ENCODE assay signal across 8 cellular contexts in the genomic region with DNA sequence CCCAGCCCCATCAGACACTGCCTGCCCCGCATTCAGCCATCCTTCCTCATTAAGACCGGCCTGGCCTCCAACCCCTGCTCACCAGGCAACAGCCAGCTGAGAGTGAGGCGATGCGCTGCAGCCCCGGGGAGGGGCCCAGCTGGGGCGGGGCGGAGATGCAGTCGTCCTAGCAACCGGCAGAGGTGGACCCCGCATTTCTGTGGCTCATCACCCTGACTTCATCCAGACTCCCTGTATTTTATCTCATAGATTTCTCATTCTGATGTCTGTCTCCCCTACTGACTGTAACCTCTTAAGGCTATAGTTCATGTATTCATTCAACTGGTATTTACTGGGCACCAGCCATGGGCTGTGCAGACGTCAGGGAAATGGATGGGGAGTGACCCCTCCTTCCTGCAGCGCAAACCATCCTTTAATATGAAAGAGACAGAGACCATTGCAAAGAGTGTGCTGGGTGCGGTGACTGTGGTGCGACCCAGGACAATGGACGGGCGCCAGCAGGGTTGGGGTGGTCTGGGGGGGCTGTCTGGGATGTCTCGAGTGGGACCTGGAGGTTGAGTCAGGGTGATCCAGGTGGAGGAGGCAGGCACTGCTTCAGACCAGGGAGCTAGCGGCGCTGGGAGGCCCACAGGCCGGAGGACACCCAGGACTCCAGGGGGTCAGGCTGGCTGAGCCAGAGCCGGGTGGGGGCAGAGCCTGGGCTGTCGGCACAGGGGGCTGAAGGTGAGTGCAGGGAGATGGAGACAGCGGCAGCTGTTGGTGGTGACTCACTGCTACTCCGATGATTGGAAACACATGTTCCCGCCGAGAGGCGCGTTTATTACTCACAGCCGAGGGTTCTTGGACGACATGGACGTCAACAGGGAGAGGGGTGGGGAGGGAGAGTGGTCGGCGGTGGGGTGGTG. TPM values are rescaled to one million over a fixed set of nuclear protein-coding genes. Genes with fewer than 3 reads are reported as not detected.
DNase-seq lines count a peak whose midpoint lies in the region; ATAC-seq and TF ChIP-seq lines count a peak whose summit lies in the region.

No MANE protein-coding gene starts in this region.

- 63 to 72% methylated on average over 33 of the region's 33 CpGs for WGBS in esophagus, 2 donors

- H3K36me3 ChIP-seq in esophagus (ENCODE audit: control insufficient read depth in 2 of 2, insufficient read depth in 2 of 2, low read length in 1 of 2), result no peaks in the 10 kb centered on the region

- peak overlapping the region; percentile 47 for H3K4me3 Mint-ChIP-seq in osteocyte (ENCODE audit: unreplicated experiment)

- H3K27me3 Mint-ChIP-seq in osteocyte (ENCODE audit: unreplicated experiment), result no peaks in the 10 kb centered on the region

- peak overlapping the region; percentile 82 to 94 for H3K27ac ChIP-seq in esophagus (ENCODE audit: low read depth in 2 of 2, low read length in 1 of 2)

- peaks cover 2 to 21% of the 10 kb centered on the region in 2 donors for H3K4me1 ChIP-seq in esophagus (ENCODE audit: control insufficient read depth in 2 of 2, insufficient read depth in 2 of 2, low read length in 1 of 2)

- DNase-seq in AG20443 (ENCODE audit: low spot score) (peak; percentile 91), NCI-H524 (lab: John Stamatoyannopoulos, UW) (peak; percentile 92 to 97), osteocyte (ENCODE audit: extremely low spot score, unreplicated experiment) (peak; percentile 93), NCI-H2081 (lab: John Stamatoyannopoulos, UW) (no peak), DMS53 treated with DMSO at 0.1 percent for 48 hours (lab: John Stamatoyannopoulos, UW; ENCODE audit: unreplicated experiment) (no peak)
- no peak for DNase-seq in effector CD4-positive, alpha-beta T cell

- H3K27me3 ChIP-seq in esophagus (ENCODE audit: control insufficient read depth in 1 of 2, insufficient read depth in 2 of 2, low read length in 2 of 2), result no peaks in the 10 kb centered on the region

- peak overlapping the region; percentile 99 for H3K27ac Mint-ChIP-seq in osteocyte (ENCODE audit: unreplicated experiment)

- no peak for TF ChIP-seq CTCF in osteocyte (IDR thresholded peaks at IDR 0.05)

- ATAC-seq in HG03135 (IDR thresholded peaks at IDR 0.05; ENCODE audit: unreplicated experiment), result no peak

- no peaks in the 10 kb centered on the region for H3K9me3 Mint-ChIP-seq in osteocyte (ENCODE audit: unreplicated experiment)

- H3K4me1 Mint-ChIP-seq in osteocyte (ENCODE audit: unreplicated experiment), result peaks cover 71% of the 10 kb centered on the region

- H3K36me3 Mint-ChIP-seq in osteocyte (ENCODE audit: unreplicated experiment), result no peaks in the 10 kb centered on the region

- no peak overlapping the region for H3K4me3 ChIP-seq in esophagus (ENCODE audit: low read depth in 1 of 2, low read length in 2 of 2)

- H3K9me3 ChIP-seq in esophagus (ENCODE audit: control insufficient read depth in 2 of 2, insufficient read depth in 1 of 2, low read depth in 1 of 2, low read length in 1 of 2), result no peaks in the 10 kb centered on the region

RNA-seq across cellular contexts. Expression of a gene that starts 10.5 kb away (rescaled TPM):
- 10 to 100 TPM; 30.6 to 39.5 TPM for polyA plus RNA-seq in esophagus
- 1,096 and 1,211 TPM in 2 replicates for total RNA-seq in osteocyte

RNA-seq across cellular contexts. Expression of a gene that starts 32.7 kb away (rescaled TPM):
- polyA plus RNA-seq in esophagus, result 1 to 10 TPM in 1 of 2 donors, under 1 TPM in 1; 0.25 to 3.5 TPM
- total RNA-seq in osteocyte, result 7.3 and 9.2 TPM in 2 replicates

RNA-seq across cellular contexts. Expression of a gene that starts 44.1 kb away (rescaled TPM):
- polyA plus RNA-seq in esophagus, result 100 to 1,000 TPM in 1 of 2 donors, 10 to 100 TPM in 1; 85.1 to 103 TPM
- 439 and 456 TPM in 2 replicates for total RNA-seq in osteocyte

Comparison
In these comparisons a context has a peak if more than half of its experiments do, and no peak if none do; other contexts are left out.
1. DNase-seq: peak in AG20443 (single experiment), NCI-H524 (2 of 2) and osteocyte (single experiment); none in effector CD4-positive, alpha-beta T cell (single experiment), NCI-H2081 (0 of 2) and DMS53 treated with DMSO at 0.1 percent for 48 hours (single experiment).